1 cellular context compared by ENCODE assay signal in genomic region chr17:55750750-55751641, GRCh38.
TF ChIP-seq lines count a peak whose summit lies in the region.

Gene PCTP, plus strand, starts transcription at chr17:55751051. Its CDS starts 53 bp downstream, at chr17:55751104.

TF ChIP-seq in K562, 482 proteins besides CTCF, POLR2A, EP300 and RAD21 (continued from another document):
- TF ChIP-seq PRDM10 (IDR thresholded peaks at IDR 0.05; ENCODE audit: partially characterized antibody) (peak; percentile 49), NR2C2 (CRISPR knock-in tag; IDR thresholded peaks at IDR 0.05) (0 out of 2 replicates have a peak, but pooled peaks have one; percentile 6), NR2C2 (tag; IDR thresholded peaks at IDR 0.05) (peak; percentile 94), PKNOX1 (IDR thresholded peaks at IDR 0.05) (peak; percentile 27; the same call in 1 of the 2 replicates), TAF7 (tag; IDR thresholded peaks at IDR 0.05) (peak; percentile 48; the same call in 1 of the 2 replicates), HDAC2 (IDR thresholded peaks at IDR 0.05) (peak; percentile 71; the same call in 1 of the 2 replicates), CHD2 (IDR thresholded peaks at IDR 0.05; ENCODE audit: low read depth, low read length) (peak; percentile 25; the same call in 1 of the 2 replicates), SMAD1 (IDR thresholded peaks at IDR 0.05; ENCODE audit: low read depth, low read length, partially characterized antibody) (peak; percentile 20), L3MBTL2 (IDR thresholded peaks at IDR 0.05) (peak; percentile 28; the same call in 1 of the 2 replicates)
TF ChIP-seq in K562: peak in this region for 128.
